ENCODE assay signal across 15 cellular contexts in genomic region chr1:119660253-119661078, GRCh38. TPM values are rescaled to one million over a fixed set of nuclear protein-coding genes. Genes with fewer than 3 reads are reported as not detected.
DNase-seq lines count a peak whose midpoint lies in the region; ATAC-seq and TF ChIP-seq lines count a peak whose summit lies in the region.
"Had no signal": no experiment of that assay in that cellular context is flagged by ENCODE, and none has a peak within 500 bp of the region (broad histone marks: within the 10 kb centered on the region; RNA-seq: fewer than 3 reads in every experiment).

No MANE protein-coding gene starts in this region.

- no peaks in the 10 kb centered on the region for H3K36me3 Mint-ChIP-seq in activated CD4-positive, alpha-beta T cell treated with anti-CD3 and anti-CD28 coated beads, Interleukin-2, amount 10 ng/mL, durations not matched to agents 7 days and 5 days (ENCODE audit: low read depth)
- H3K36me3 Mint-ChIP-seq: activated naive CD4-positive, alpha-beta T cell treated with anti-CD3 and anti-CD28 coated beads, Interleukin-2, amount 50 U/mL, for 72 hours; stimulated activated memory B cell treated with anti-CD40 and anti-IgM and Interleukin-4, amounts not matched to agents 10 μg/mL and 1 μg/mL and 100 μg/mL, for 72 hours had no signal

- no peaks in the 10 kb centered on the region for H3K9me2 ChIP-seq in hepatocyte (replicated peaks; ENCODE audit: insufficient read depth)

- H3K27ac ChIP-seq in hepatocyte (peak overlapping the region; percentile 68), coronary artery (no peak overlapping the region)

- no peak overlapping the region for H3K27ac Mint-ChIP-seq in activated CD4-positive, alpha-beta T cell treated with anti-CD3 and anti-CD28 coated beads, Interleukin-2, amount 10 ng/mL, durations not matched to agents 7 days and 5 days
- H3K27ac Mint-ChIP-seq: activated CD4-positive, alpha-beta T cell treated with anti-CD3 and anti-CD28 coated beads, Interleukin-2, amount 10 ng/mL, durations not matched to agents 24 days and 14 days; activated naive CD4-positive, alpha-beta T cell treated with anti-CD3 and anti-CD28 coated beads, Interleukin-2, amount 50 U/mL, for 72 hours; stimulated activated memory B cell treated with anti-CD40 and anti-IgM and Interleukin-4, amounts not matched to agents 10 μg/mL and 1 μg/mL and 100 μg/mL, for 72 hours had no signal

- CTCF ChIA-PET in activated CD4-positive, alpha-beta T cell treated with anti-CD3 and anti-CD28 coated beads, Interleukin-2, amount 10 ng/mL, durations not matched to agents 7 days and 5 days (lab: Charles Lee), result interaction anchor here (1.0 to 1.5 kb wide), 3 partner anchors 9 to 15 kb away, joined by 3 read pairs; partner anchors contain the start of gene ZNF697

- H2AFZ ChIP-seq in hepatocyte, result no peak overlapping the region

- no peaks in the 10 kb centered on the region for H3K9me3 ChIP-seq in hepatocyte (ENCODE audit: low read depth)

- no peaks in the 10 kb centered on the region for H3K79me2 ChIP-seq in hepatocyte

- no peak overlapping the region for H3K4me3 ChIP-seq in hepatocyte
- no peak overlapping the region for H3K4me3 ChIP-seq in coronary artery

- H3K9me3 Mint-ChIP-seq in activated CD4-positive, alpha-beta T cell treated with anti-CD3 and anti-CD28 coated beads, Interleukin-2, amount 10 ng/mL, durations not matched to agents 7 days and 5 days, result no peaks in the 10 kb centered on the region
- H3K9me3 Mint-ChIP-seq: activated CD4-positive, alpha-beta T cell treated with anti-CD3 and anti-CD28 coated beads, Interleukin-2, amount 10 ng/mL, durations not matched to agents 24 days and 14 days; activated naive CD4-positive, alpha-beta T cell treated with anti-CD3 and anti-CD28 coated beads, Interleukin-2, amount 50 U/mL, for 72 hours; stimulated activated memory B cell treated with anti-CD40 and anti-IgM and Interleukin-4, amounts not matched to agents 10 μg/mL and 1 μg/mL and 100 μg/mL, for 72 hours had no signal

- DNase-seq in DMS153 (lab: John Stamatoyannopoulos, UW) (peak; percentile 36), hepatocyte (ENCODE audit: low spot score) (peak; percentile 21), coronary artery (ENCODE audit: low spot score) (no peak), medulla oblongata (ENCODE audit: extremely low spot score) (no peak)
- DNase-seq in activated CD4-positive, alpha-beta T cell treated with anti-CD3 and anti-CD28 coated beads, Interleukin-2, amount 10 ng/mL, durations not matched to agents 7 days and 5 days, result no peak
- DNase-seq in stimulated activated CD4-positive, alpha-beta T cell treated with anti-CD3 and anti-CD28 coated beads, Interleukin-15, amount 100 ng/mL, for 24 hours, result no peak
- DNase-seq: activated CD4-positive, alpha-beta T cell treated with anti-CD3 and anti-CD28 coated beads, Interleukin-2, amount 10 ng/mL, durations not matched to agents 24 days and 14 days; GF-D8; NCI-H2029; SHP77 treated with DMSO at 0.1 percent for 48 hours; stimulated activated CD4-positive, alpha-beta T cell treated with anti-CD3 and anti-CD28 coated beads, Interleukin-12 subunit alpha, Interleukin-12 subunit beta, amount 100 ng/mL, for 4 hours had no signal

- POLR2A ChIA-PET in activated CD4-positive, alpha-beta T cell treated with anti-CD3 and anti-CD28 coated beads, Interleukin-2, amount 10 ng/mL, durations not matched to agents 7 days and 5 days (lab: Charles Lee), result no interaction called here

- peaks cover 11% of the 10 kb centered on the region for H3K4me1 ChIP-seq in hepatocyte (ENCODE audit: insufficient read depth)

- H3K4me2 ChIP-seq in hepatocyte, result peak overlapping the region; percentile 57

- no peaks in the 10 kb centered on the region for H4K20me1 ChIP-seq in hepatocyte (ENCODE audit: insufficient read depth, poor library complexity, severe bottlenecking)

- 39% methylated on average over 5 of the region's 5 CpGs for WGBS in hepatocyte (ENCODE audit: low lambda C conversion rate, missing lambda C conversion rate)

- H3K27me3 Mint-ChIP-seq in activated CD4-positive, alpha-beta T cell treated with anti-CD3 and anti-CD28 coated beads, Interleukin-2, amount 10 ng/mL, durations not matched to agents 7 days and 5 days, result peaks cover 33% of the 10 kb centered on the region

- no peak overlapping the region for H3K4me3 Mint-ChIP-seq in activated CD4-positive, alpha-beta T cell treated with anti-CD3 and anti-CD28 coated beads, Interleukin-2, amount 10 ng/mL, durations not matched to agents 7 days and 5 days
- H3K4me3 Mint-ChIP-seq: activated CD4-positive, alpha-beta T cell treated with anti-CD3 and anti-CD28 coated beads, Interleukin-2, amount 10 ng/mL, durations not matched to agents 24 days and 14 days; stimulated activated memory B cell treated with anti-CD40 and anti-IgM and Interleukin-4, amounts not matched to agents 10 μg/mL and 1 μg/mL and 100 μg/mL, for 72 hours had no signal

- peaks cover 4% of the 10 kb centered on the region for H3K4me1 Mint-ChIP-seq in activated CD4-positive, alpha-beta T cell treated with anti-CD3 and anti-CD28 coated beads, Interleukin-2, amount 10 ng/mL, durations not matched to agents 7 days and 5 days

- TF ChIP-seq CTCF in hepatocyte (IDR thresholded peaks at IDR 0.05; ENCODE audit: poor library complexity), result no peak
- no peak for TF ChIP-seq CTCF in coronary artery (IDR thresholded peaks at IDR 0.05)

- peak; percentile 74 for ATAC-seq in GM19467 (IDR thresholded peaks at IDR 0.05; ENCODE audit: unreplicated experiment)
- peak; percentile 59 for ATAC-seq in HG03159 (IDR thresholded peaks at IDR 0.05; ENCODE audit: unreplicated experiment)
- ATAC-seq: activated naive CD4-positive, alpha-beta T cell treated with anti-CD3 and anti-CD28 coated beads, Interleukin-2, amount 50 U/mL, for 72 hours; stimulated activated memory B cell treated with anti-CD40 and anti-IgM and Interleukin-4, amounts not matched to agents 10 μg/mL and 1 μg/mL and 100 μg/mL, for 72 hours had no signal

- H3K27me3 ChIP-seq in hepatocyte, result no peaks in the 10 kb centered on the region

- H3K36me3 ChIP-seq in hepatocyte (replicated peaks; ENCODE audit: insufficient read depth, low read depth), result no peaks in the 10 kb centered on the region

RNA-seq across cellular contexts. Expression of gene ZNF697, which starts 12.4 kb away (rescaled TPM):
- total RNA-seq in hepatocyte, result 7.3 and 7.5 TPM in 2 replicates
- polyA plus RNA-seq in hepatocyte, result 0.58 and 0.88 TPM in 2 replicates
- total RNA-seq in activated CD4-positive, alpha-beta T cell treated with anti-CD3 and anti-CD28 coated beads, Interleukin-2, amount 10 ng/mL, durations not matched to agents 7 days and 5 days, result under 1 TPM in 1 of 2 experiments, not detected in 1; 0.10 TPM

RNA-seq across cellular contexts. Expression of gene PHGDH, which starts 51.3 kb away (rescaled TPM):
- total RNA-seq in hepatocyte, result 138 and 181 TPM in 2 replicates
- 144 and 167 TPM in 2 replicates for polyA plus RNA-seq in hepatocyte
- 100 to 1,000 TPM; 102 to 115 TPM for total RNA-seq in activated CD4-positive, alpha-beta T cell treated with anti-CD3 and anti-CD28 coated beads, Interleukin-2, amount 10 ng/mL, durations not matched to agents 7 days and 5 days

Comparison
In these comparisons a context has a peak if more than half of its experiments do, and no peak if none do; other contexts are left out.
1. DNase-seq: peak in DMS153 (single experiment) and hepatocyte (single experiment); none in coronary artery (single experiment), activated CD4-positive, alpha-beta T cell treated with anti-CD3 and anti-CD28 coated beads, Interleukin-2, amount 10 ng/mL, durations not matched to agents 7 days and 5 days (single experiment), medulla oblongata (single experiment) and stimulated activated CD4-positive, alpha-beta T cell treated with anti-CD3 and anti-CD28 coated beads, Interleukin-15, amount 100 ng/mL, for 24 hours (single experiment).